21 cellular contexts compared by ENCODE assay signal in the genomic region with DNA sequence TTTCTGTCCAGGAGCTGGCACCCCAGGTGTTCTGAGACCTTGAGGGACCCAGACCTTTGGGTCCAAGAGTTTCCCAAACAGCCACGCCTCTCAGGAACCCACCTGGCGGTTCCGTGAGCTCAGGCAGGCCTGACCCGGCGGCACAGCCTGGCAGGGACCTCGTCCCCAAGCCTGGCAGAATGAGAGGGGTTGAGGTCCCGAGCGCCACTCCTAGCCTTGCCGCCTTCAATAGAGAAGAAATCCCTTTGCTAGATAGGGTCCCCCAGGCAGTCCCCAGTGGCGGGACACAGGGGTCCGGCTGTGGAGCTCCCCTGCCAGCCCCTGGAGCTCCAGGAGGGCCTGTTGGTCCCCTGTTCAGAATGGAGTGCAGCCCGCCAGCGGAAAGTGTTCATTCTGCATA. TPM values are rescaled to one million over a fixed set of nuclear protein-coding genes. Genes with fewer than 3 reads are reported as not detected.
DNase-seq lines count a peak whose midpoint lies in the region; ATAC-seq and TF ChIP-seq lines count a peak whose summit lies in the region.
"Had no signal": no experiment of that assay in that cellular context is flagged by ENCODE, and none has a peak within 500 bp of the region (broad histone marks: within the 10 kb centered on the region; RNA-seq: fewer than 3 reads in every experiment).

No MANE protein-coding gene starts in this region.

- ATAC-seq in left ventricle myocardium superior (no peak), heart right ventricle (no peak)

- intact Hi-C loops in left ventricle myocardium superior (cut with micrococcal nuclease) (no loop called here), heart right ventricle (cut with DNase I) (no loop called here), tibial artery (cut with DNase I; ENCODE audit: low total_unique reads) (no loop called here), mammary epithelial cell (cut with micrococcal nuclease) (no loop called here)

- H3K14ac ChIP-seq in neuronal stem cell (ENCODE audit: low read length): no peak overlapping the region

- H2BK5ac ChIP-seq in neuronal stem cell (ENCODE audit: low read length): peak overlapping the region; percentile 53

- H4K20me1 ChIP-seq in mammary epithelial cell (ENCODE audit: insufficient read depth, low read length): no peaks in the 10 kb centered on the region

- TF ChIP-seq CTCF in heart right ventricle (IDR thresholded peaks at IDR 0.05) (no peak), coronary artery (IDR thresholded peaks at IDR 0.05) (no peak), tibial artery (IDR thresholded peaks at IDR 0.05) (no peak), mammary epithelial cell (conservative IDR thresholded peaks at IDR 0.05 in 1 of 2, IDR thresholded peaks at IDR 0.05 in 1 of 2; ENCODE audit: extremely low read depth in 1 of 2, insufficient read depth in 1 of 2, low read depth in 1 of 2, low read length in 2 of 2) (no peak)

- BruUV-seq in mammary epithelial cell (replicated peaks; lab: Mats Ljungman, UMichigan): no TSS peak

- no peak overlapping the region for H2BK120ac ChIP-seq in neuronal stem cell (ENCODE audit: low read depth, low read length)

- no peak overlapping the region for H3K23ac ChIP-seq in neuronal stem cell (ENCODE audit: low read depth, low read length, poor library complexity)

- H3K18ac ChIP-seq in neuronal stem cell (ENCODE audit: low read length): peak overlapping the region; percentile 71

- H3K4me3 ChIP-seq in heart right ventricle: no peak overlapping the region
- H3K4me3 ChIP-seq in coronary artery: no peak overlapping the region
- H3K4me3 ChIP-seq in neuronal stem cell (ENCODE audit: low read length in 2 of 2): no peak overlapping the region
- H3K4me3 ChIP-seq in tibial artery: no peak overlapping the region
- no peak overlapping the region for H3K4me3 ChIP-seq in mammary epithelial cell (replicated peaks in 1 of 3; ENCODE audit: insufficient read depth in 1 of 3, low read depth in 2 of 3, low read length in 3 of 3)
- H3K4me3 ChIP-seq: PC-9 had no signal

- no peaks in the 10 kb centered on the region for H3K79me2 ChIP-seq in mammary epithelial cell (ENCODE audit: insufficient read depth, low read length)

- no peaks in the 10 kb centered on the region for H3K27me3 ChIP-seq in heart right ventricle
- no peaks in the 10 kb centered on the region for H3K27me3 ChIP-seq in neuronal stem cell (ENCODE audit: control insufficient read depth in 3 of 3, insufficient read depth in 3 of 3, low read depth in 1 of 3, low read length in 3 of 3)
- no peaks in the 10 kb centered on the region for H3K27me3 ChIP-seq in tibial artery
- no peaks in the 10 kb centered on the region for H3K27me3 ChIP-seq in mammary epithelial cell (ENCODE audit: insufficient read depth, low read length)

- no peak overlapping the region for H2BK12ac ChIP-seq in neuronal stem cell (ENCODE audit: low read length)

- CTCF ChIA-PET in mammary epithelial cell (lab: Charles Lee; ENCODE audit: low non-redundant PET): no interaction called here

- H3K9ac ChIP-seq in neuronal stem cell (ENCODE audit: low read depth, low read length, poor library complexity) (no peak overlapping the region), mammary epithelial cell (ENCODE audit: insufficient read depth, low read length) (no peak overlapping the region)

- DNase-seq in left ventricle myocardium superior: peak; percentile 25
- no peak for DNase-seq in heart right ventricle
- no peak for DNase-seq in coronary artery (ENCODE audit: low spot score)
- DNase-seq in neuronal stem cell (ENCODE audit: low spot score): no peak
- peak in 1 of 2 donors; percentile 67 for DNase-seq in tibial artery
- DNase-seq in NCI-H146 treated with DMSO at 0.1 percent for 48 hours (lab: John Stamatoyannopoulos, UW; ENCODE audit: unreplicated experiment): no peak
- no peak for DNase-seq in mammary epithelial cell
- no peak for DNase-seq in NCI-H1092 (lab: John Stamatoyannopoulos, UW)
- DNase-seq: GDM1, GOT3, HCEC 1CT, NCI-H1694 treated with DMSO at 0.1 percent for 48 hours, NCI-H2107, NCI-H446 treated with DMSO at 0.1 percent for 48 hours, NCI-H526 treated with DMSO at 0.1 percent for 48 hours, PC-9, RPMI8226, SHP77 treated with DMSO at 0.1 percent for 48 hours had no signal

- H3K9me3 ChIP-seq in heart right ventricle (no peaks in the 10 kb centered on the region), neuronal stem cell (replicated peaks in 1 of 2; ENCODE audit: control insufficient read depth in 2 of 2, insufficient read depth in 1 of 2, low read depth in 1 of 2, low read length in 2 of 2) (no peaks in the 10 kb centered on the region), tibial artery (no peaks in the 10 kb centered on the region), mammary epithelial cell (replicated peaks; ENCODE audit: insufficient read depth, low read length) (no peaks in the 10 kb centered on the region)

- H2AFZ ChIP-seq in neuronal stem cell (ENCODE audit: low read length) (no peak overlapping the region), mammary epithelial cell (ENCODE audit: low read depth, low read length) (no peak overlapping the region)
- H2AFZ ChIP-seq: PC-9 had no signal

- H3K4me2 ChIP-seq in neuronal stem cell (ENCODE audit: insufficient read depth, low read length, poor library complexity, severe bottlenecking): no peak overlapping the region
- no peak overlapping the region for H3K4me2 ChIP-seq in mammary epithelial cell (ENCODE audit: insufficient read depth, low read depth, low read length)
- H3K4me2 ChIP-seq: PC-9 had no signal

- H4K91ac ChIP-seq in neuronal stem cell (ENCODE audit: low read depth, low read length, poor library complexity): no peak overlapping the region

- WGBS in heart right ventricle, 2 donors: 95 to 97% methylated on average over 13 of the region's 13 CpGs
- WGBS in neuronal stem cell (ENCODE audit: extremely low coverage in 2 of 2, insufficient read length in 2 of 2, insufficient replicate concordance in 1 of 2), 2 donors: no CpG with 5 or more reads among the region's 13 CpGs
- WGBS in mammary epithelial cell (ENCODE audit: low coverage, missing lambda C conversion rate): 98% methylated on average over 6 of the region's 13 CpGs

- no peaks in the 10 kb centered on the region for H3K79me1 ChIP-seq in neuronal stem cell (ENCODE audit: low read depth, low read length)

- peak overlapping the region; percentile 74 for H2AK5ac ChIP-seq in neuronal stem cell (ENCODE audit: low read depth, low read length)

- no peak overlapping the region for H3K4ac ChIP-seq in neuronal stem cell (ENCODE audit: low read length)

- in situ Hi-C loops in mammary epithelial cell (cut with MboI; ENCODE audit: low sequenced_read_pairs in 2 of 2): no loop called here

- peak overlapping the region; percentile 97 for H2BK15ac ChIP-seq in neuronal stem cell (ENCODE audit: low read length)

- H3K36me3 ChIP-seq in heart right ventricle (peaks cover 0 to 71% (median 41%) of the 10 kb centered on the region in 9 donors), neuronal stem cell (replicated peaks in 1 of 2; ENCODE audit: control insufficient read depth in 2 of 2, insufficient read depth in 2 of 2, low read length in 2 of 2) (peaks cover 25 to 52% of the 10 kb centered on the region in 2 donors), tibial artery (peaks cover 50 to 61% (median 57%) of the 10 kb centered on the region in 3 donors), mammary epithelial cell (ENCODE audit: insufficient read depth, low read length) (peaks cover 7% of the 10 kb centered on the region)

- peaks cover 0 to 9% (median 0%) of the 10 kb centered on the region in 9 donors for H3K4me1 ChIP-seq in heart right ventricle
- peaks cover 21 to 25% of the 10 kb centered on the region in 2 donors for H3K4me1 ChIP-seq in neuronal stem cell (ENCODE audit: control insufficient read depth in 2 of 2, insufficient read depth in 1 of 2, low read depth in 1 of 2, low read length in 2 of 2)
- H3K4me1 ChIP-seq in tibial artery: peaks cover 0 to 50% (median 19%) of the 10 kb centered on the region in 4 donors
- no peaks in the 10 kb centered on the region for H3K4me1 ChIP-seq in mammary epithelial cell (ENCODE audit: insufficient read depth, low read length)

- H3K27ac ChIP-seq in heart right ventricle: no peak overlapping the region
- peak overlapping the region; percentile 45 to 81 for H3K27ac ChIP-seq in coronary artery
- no peak overlapping the region for H3K27ac ChIP-seq in neuronal stem cell (replicated peaks; ENCODE audit: low read length)
- peak overlapping the region; percentile 61 to 97 for H3K27ac ChIP-seq in tibial artery
- no peak overlapping the region for H3K27ac ChIP-seq in mammary epithelial cell (ENCODE audit: insufficient read depth, low read depth, low read length)
- H3K27ac ChIP-seq: PC-9 had no signal

- dilution Hi-C loops in mammary epithelial cell (cut with HindIII; ENCODE audit: low sequenced_read_pairs): no loop called here

- no peak overlapping the region for H4K8ac ChIP-seq in neuronal stem cell (ENCODE audit: low read depth, low read length)

RNA-seq across cellular contexts. Expression of a gene that starts 10.5 kb away (rescaled TPM):
- total RNA-seq in left ventricle myocardium superior (0.27 TPM), heart right ventricle (under 1 TPM in 8 of 10 donors, not detected in 2; 0.11 to 0.57 (median 0.30) TPM), mammary epithelial cell (1 to 10 TPM in 1 of 2 donors, under 1 TPM in 1; 0.45 to 1.0 TPM)
- polyA plus RNA-seq in heart right ventricle (under 1 TPM; 0.30 to 0.59 TPM), mammary epithelial cell (0.07 TPM)
- polyA plus RNA-seq in neuronal stem cell (2013, experiment 1 of 2): 8.0 TPM
- 7.0 TPM for polyA plus RNA-seq in neuronal stem cell (2013, experiment 2 of 2)
- polyA minus RNA-seq in mammary epithelial cell: not detected
- polyA plus RNA-seq: AG04450, CD14-positive monocyte, IgD-negative memory B cell had no signal

Comparison
In these comparisons a context has a peak if more than half of its experiments do, and no peak if none do; other contexts are left out.
1. H3K27ac ChIP-seq: peak in coronary artery (2 of 2) and tibial artery (2 of 2); none in heart right ventricle (0 of 10), neuronal stem cell (single experiment) and mammary epithelial cell (single experiment).